Comparison of ENCODE assay signal across 13 cellular contexts in genomic region chr11:35363246-35364100, GRCh38. TPM values are rescaled to one million over a fixed set of nuclear protein-coding genes. Genes with fewer than 3 reads are reported as not detected.
DNase-seq lines count a peak whose midpoint lies in the region; ATAC-seq and TF ChIP-seq lines count a peak whose summit lies in the region.
"Had no signal": no experiment of that assay in that cellular context is flagged by ENCODE, and none has a peak within 500 bp of the region (broad histone marks: within the 10 kb centered on the region; RNA-seq: fewer than 3 reads in every experiment).

No MANE protein-coding gene starts in this region.

- H3K79me2 ChIP-seq in GM23248 (ENCODE audit: insufficient read depth): no peaks in the 10 kb centered on the region

- TF ChIP-seq POLR2A in lower leg skin (IDR thresholded peaks at IDR 0.05): no peak
- TF ChIP-seq POLR2A in stomach (IDR thresholded peaks at IDR 0.05): no peak
- TF ChIP-seq POLR2A in spleen (IDR thresholded peaks at IDR 0.05): no peak

- H2AFZ ChIP-seq in GM23248: no peak overlapping the region

- H3K9me3 ChIP-seq in GM23248 (ENCODE audit: low read depth): no peaks in the 10 kb centered on the region
- peaks cover 0 to 3% (median 0%) of the 10 kb centered on the region in 4 donors for H3K9me3 ChIP-seq in stomach
- H3K9me3 ChIP-seq in spleen: peaks cover 0 to 6% (median 0%) of the 10 kb centered on the region in 8 donors

- in situ Hi-C loops in GM23248 (cut with MboI): no loop called here

- H3K27me3 ChIP-seq in GM23248 (replicated peaks; ENCODE audit: insufficient read depth) (no peaks in the 10 kb centered on the region), stomach (no peaks in the 10 kb centered on the region), spleen (replicated peaks in 1 of 7) (no peaks in the 10 kb centered on the region)

- peak overlapping the region; percentile 67 for H3K9ac ChIP-seq in GM23248

- peaks cover 46% of the 10 kb centered on the region for H3F3A ChIP-seq in GM23248 (ENCODE audit: insufficient read depth)

- H3K4me3 ChIP-seq in GM23248 (0 out of 2 replicates have a peak overlapping the region, but pooled peaks have one; percentile 16), coronary artery (peak overlapping the region; percentile 22), lower leg skin (ENCODE audit: low read depth, poor library complexity, severe bottlenecking) (no peak overlapping the region), stomach (no peak overlapping the region), spleen (no peak overlapping the region)

- H3K27ac Mint-ChIP-seq in activated naive CD8-positive, alpha-beta T cell treated with anti-CD3 and anti-CD28 coated beads for 36 hours: no peak overlapping the region
- H3K27ac Mint-ChIP-seq: IgD-negative memory B cell had no signal

- ATAC-seq in GM19395 (IDR thresholded peaks at IDR 0.05; ENCODE audit: unreplicated experiment): no peak

- no peak for TF ChIP-seq EP300 in stomach (IDR thresholded peaks at IDR 0.05)

- H3K9me3 Mint-ChIP-seq in activated naive CD8-positive, alpha-beta T cell treated with anti-CD3 and anti-CD28 coated beads for 36 hours: peaks cover 5% of the 10 kb centered on the region

- peaks cover 5% of the 10 kb centered on the region for H3K4me1 Mint-ChIP-seq in activated naive CD8-positive, alpha-beta T cell treated with anti-CD3 and anti-CD28 coated beads for 36 hours

- H3K4me1 ChIP-seq in GM23248 (ENCODE audit: insufficient read depth): peaks cover 37% of the 10 kb centered on the region
- H3K4me1 ChIP-seq in stomach: peaks cover 7 to 35% (median 24%) of the 10 kb centered on the region in 4 donors
- peaks cover 0 to 14% (median 0%) of the 10 kb centered on the region in 6 donors for H3K4me1 ChIP-seq in spleen

- no peaks in the 10 kb centered on the region for H4K20me1 ChIP-seq in GM23248 (ENCODE audit: insufficient read depth)

- no peak for TF ChIP-seq CTCF in coronary artery (IDR thresholded peaks at IDR 0.05)
- no peak for TF ChIP-seq CTCF in lower leg skin (IDR thresholded peaks at IDR 0.05)
- no peak for TF ChIP-seq CTCF in stomach (IDR thresholded peaks at IDR 0.05)
- no peak for TF ChIP-seq CTCF in spleen (IDR thresholded peaks at IDR 0.05 in 8 of 11, conservative IDR thresholded peaks at IDR 0.05 in 3 of 11)

- no peaks in the 10 kb centered on the region for H3K27me3 Mint-ChIP-seq in activated naive CD8-positive, alpha-beta T cell treated with anti-CD3 and anti-CD28 coated beads for 36 hours

- intact Hi-C loops in lower leg skin (cut with DNase I; ENCODE audit: low total_unique reads): no loop called here
- intact Hi-C loops in stomach (cut with DNase I; ENCODE audit: low total_unique reads): no loop called here
- intact Hi-C loops in spleen (cut with DNase I; ENCODE audit: low total_unique reads): no loop called here

- H3K4me2 ChIP-seq in GM23248 (ENCODE audit: unreplicated experiment): peak overlapping the region; percentile 62

- H3K27ac ChIP-seq in GM23248 (peak overlapping the region; percentile 85), coronary artery (peak overlapping the region; percentile 68 to 82), stomach (peak overlapping the region; percentile 2 to 76 (median 64)), spleen (no peak overlapping the region)

- H3K9me2 ChIP-seq in GM23248 (ENCODE audit: insufficient read depth): no peaks in the 10 kb centered on the region

- H3K4me3 Mint-ChIP-seq in activated naive CD8-positive, alpha-beta T cell treated with anti-CD3 and anti-CD28 coated beads for 36 hours: no peak overlapping the region
- H3K4me3 Mint-ChIP-seq: IgD-negative memory B cell had no signal

- no peaks in the 10 kb centered on the region for H3K36me3 Mint-ChIP-seq in activated naive CD8-positive, alpha-beta T cell treated with anti-CD3 and anti-CD28 coated beads for 36 hours

- DNase-seq in GM23248 (peak; percentile 72), coronary artery (ENCODE audit: low spot score) (no peak), lower leg skin (ENCODE audit: low spot score in 2 of 2) (peak; percentile 64 to 90), stomach (no peak), DMS53 treated with DMSO at 0.1 percent for 48 hours (lab: John Stamatoyannopoulos, UW; ENCODE audit: unreplicated experiment) (no peak), spleen (no peak)
- no peak for DNase-seq in activated naive CD8-positive, alpha-beta T cell treated with anti-CD3 and anti-CD28 coated beads for 36 hours
- DNase-seq: activated CD4-positive, alpha-beta T cell treated with anti-CD3 and anti-CD28 coated beads, Interleukin-2, amount 50 U/mL, for 4 hours; central memory CD4-positive, alpha-beta T cell; NCI-H187; T-helper 1 cell had no signal

- no peaks in the 10 kb centered on the region for H3K36me3 ChIP-seq in GM23248 (ENCODE audit: low read depth)
- H3K36me3 ChIP-seq in stomach: no peaks in the 10 kb centered on the region
- no peaks in the 10 kb centered on the region for H3K36me3 ChIP-seq in spleen

- 10 to 12% methylated on average over 7 of the region's 7 CpGs for WGBS in GM23248 (ENCODE audit: low coverage in 1 of 2, low lambda C conversion rate in 2 of 2, missing lambda C conversion rate in 2 of 2), 2 experiments
- 34 to 43% methylated on average over 7 of the region's 7 CpGs for WGBS in lower leg skin, 2 donors
- WGBS in stomach, 5 donors: 46 to 63% (median 51%) methylated on average over 7 of the region's 7 CpGs
- 59 to 71% (median 62%) methylated on average over 7 of the region's 7 CpGs for WGBS in spleen, 5 donors

RNA-seq across cellular contexts. Expression of gene SLC1A2, which starts 55.9 kb away (rescaled TPM):
- total RNA-seq in GM23248 (2014; rRNA removed; shearing (Covaris generic)): 1.2 and 1.5 TPM in 2 replicates
- polyA plus RNA-seq in GM23248 (2016; fragmentation: Nextera tagmentation; extraction: Ambion mirVana) (0.49 and 0.88 TPM in 2 replicates), stomach (1 to 10 TPM; 1.3 to 3.1 (median 1.5) TPM), spleen (under 1 TPM; 0.26 to 0.94 (median 0.76) TPM)
- total RNA-seq in lower leg skin (1 to 10 TPM in 2 of 4 donors, under 1 TPM in 2; 0.84 to 2.1 (median 1.2) TPM), stomach (10 to 100 TPM in 2 of 5 donors, 1 to 10 TPM in 2, not detected in 1; 3.2 to 13.4 (median 9.5) TPM), spleen (1 to 10 TPM in 4 of 7 donors, under 1 TPM in 3; 0.47 to 3.8 (median 1.2) TPM)
- total RNA-seq in activated naive CD8-positive, alpha-beta T cell treated with anti-CD3 and anti-CD28 coated beads for 36 hours: under 1 TPM in 1 of 2 experiments, not detected in 1; 0.08 TPM
- polyA plus RNA-seq: IgD-negative memory B cell had no signal

Comparison
In these comparisons a context has a peak if more than half of its experiments do, and no peak if none do; other contexts are left out.
1. DNase-seq: peak in GM23248 (single experiment) and lower leg skin (2 of 2); none in coronary artery (single experiment), stomach (single experiment), activated naive CD8-positive, alpha-beta T cell treated with anti-CD3 and anti-CD28 coated beads for 36 hours (single experiment), DMS53 treated with DMSO at 0.1 percent for 48 hours (single experiment) and spleen (single experiment).
2. H3K27ac ChIP-seq: peak in GM23248 (single experiment), coronary artery (2 of 2) and stomach (5 of 5); none in spleen (0 of 8).
3. H3K4me3 ChIP-seq: peak in GM23248 (single experiment) and coronary artery (single experiment); none in lower leg skin (single experiment), stomach (0 of 4) and spleen (0 of 8).